In the genomic region with DNA sequence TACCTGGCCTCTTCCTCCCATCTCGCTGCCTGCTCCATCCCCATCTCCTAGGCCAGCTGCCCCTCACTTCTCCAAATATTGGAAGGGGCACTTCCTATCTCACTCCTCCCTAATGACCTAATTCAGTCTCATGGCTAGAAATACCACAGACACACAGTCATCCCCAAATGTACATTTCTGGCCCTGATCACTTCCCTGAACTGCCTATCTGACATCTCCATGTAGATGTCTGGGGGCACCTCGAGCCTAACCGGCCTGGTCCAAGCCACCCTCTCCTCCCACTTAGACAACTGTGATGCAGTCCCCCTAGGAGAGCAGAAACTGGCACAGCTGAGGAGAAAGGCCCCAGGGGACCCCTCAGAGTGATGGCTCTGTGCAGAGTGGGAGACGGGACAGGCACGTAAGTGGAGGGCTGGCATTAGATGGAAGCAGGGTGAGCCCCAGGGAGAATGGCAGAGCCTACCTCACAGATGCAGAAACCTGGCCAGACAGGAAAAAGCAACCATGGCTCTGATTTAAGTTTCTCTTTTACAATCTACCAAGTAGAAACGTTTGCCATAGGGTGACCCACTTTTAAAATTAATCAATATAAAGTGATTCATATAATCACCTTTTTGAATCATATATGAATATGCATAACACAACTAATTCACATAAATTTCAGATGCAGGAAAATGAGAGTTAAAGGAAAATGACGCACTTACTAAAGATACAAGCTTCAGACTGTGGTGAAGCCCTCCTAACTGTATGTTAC, we compare ENCODE assay signal across 14 cellular contexts. TPM values are rescaled to one million over a fixed set of nuclear protein-coding genes. Genes with fewer than 3 reads are reported as not detected.
DNase-seq lines count a peak whose midpoint lies in the region; ATAC-seq and TF ChIP-seq lines count a peak whose summit lies in the region.
"Had no signal": no experiment of that assay in that cellular context is flagged by ENCODE, and none has a peak within 500 bp of the region (broad histone marks: within the 10 kb centered on the region; RNA-seq: fewer than 3 reads in every experiment).

No MANE protein-coding gene starts in this region.

- H2AFZ ChIP-seq in H9 (ENCODE audit: low read length): no peak overlapping the region
- no peak overlapping the region for H2AFZ ChIP-seq in mesenchymal stem cell (ENCODE audit: low read depth, low read length)

- H3K9ac ChIP-seq in BLaER1: peak overlapping the region; percentile 39
- H3K9ac ChIP-seq in H9 (ENCODE audit: extremely low read depth, insufficient read length, low read length): no peak overlapping the region
- H3K9ac ChIP-seq in adipocyte (ENCODE audit: low read length): no peak overlapping the region
- peak overlapping the region; percentile 40 for H3K9ac ChIP-seq in mesenchymal stem cell (ENCODE audit: low read length)

- H3K23me2 ChIP-seq in H9 (ENCODE audit: insufficient read length, low read depth, low read length, poor library complexity, severe bottlenecking): no peaks in the 10 kb centered on the region

- H2BK120ac ChIP-seq in H9 (ENCODE audit: low read depth, low read length, poor library complexity, severe bottlenecking): no peak overlapping the region
- no peak overlapping the region for H2BK120ac ChIP-seq in mesenchymal stem cell (ENCODE audit: low read depth, low read length)

- no peak for ATAC-seq in HG03520 (IDR thresholded peaks at IDR 0.05; ENCODE audit: unreplicated experiment)
- ATAC-seq: left cardiac atrium had no signal

- peaks cover 61 to 66% of the 10 kb centered on the region in 2 experiments for H3K4me1 Mint-ChIP-seq in H9

- H2BK15ac ChIP-seq in H9 (ENCODE audit: low read depth, low read length): no peak overlapping the region
- H2BK15ac ChIP-seq in mesenchymal stem cell (ENCODE audit: low read depth, poor library complexity, severe bottlenecking): no peak overlapping the region

- no peak overlapping the region for H2BK20ac ChIP-seq in H9 (ENCODE audit: low read depth, low read length, poor library complexity, severe bottlenecking)

- H3K23ac ChIP-seq in H9 (ENCODE audit: insufficient read length, low read depth, low read length) (no peak overlapping the region), mesenchymal stem cell (ENCODE audit: low read length in 2 of 2) (no peak overlapping the region)

- H4K20me1 ChIP-seq in BLaER1: peaks cover 100% of the 10 kb centered on the region
- H4K20me1 ChIP-seq in H9 (ENCODE audit: control insufficient read depth, insufficient read depth, insufficient read length): no peaks in the 10 kb centered on the region

- H3K79me1 ChIP-seq in H9 (ENCODE audit: insufficient read depth, low read depth, low read length, poor library complexity, severe bottlenecking) (peaks cover 9% of the 10 kb centered on the region), mesenchymal stem cell (replicated peaks; ENCODE audit: low read length, poor library complexity, severe bottlenecking) (peaks cover 28% of the 10 kb centered on the region)

- H2BK12ac ChIP-seq in H9 (ENCODE audit: insufficient read length, low read depth, low read length) (no peak overlapping the region), mesenchymal stem cell (ENCODE audit: low read length in 2 of 2) (no peak overlapping the region)

- peak overlapping the region; percentile 52; the same call in 1 of the 2 replicates for H3K27ac ChIP-seq in BLaER1
- H3K27ac ChIP-seq in H9 (ENCODE audit: insufficient read length, low read depth, low read length): no peak overlapping the region
- no peak overlapping the region for H3K27ac ChIP-seq in mesenchymal stem cell (ENCODE audit: low read length, poor library complexity, severe bottlenecking)
- no peak overlapping the region for H3K27ac ChIP-seq in esophagus muscularis mucosa (replicated peaks in 1 of 4)
- H3K27ac ChIP-seq: esophagus squamous epithelium, pancreas, SJCRH30, suprapubic skin had no signal

- no peak overlapping the region for H3K18ac ChIP-seq in H9 (ENCODE audit: insufficient read length, low read depth, low read length)
- peak overlapping the region in 1 of 2 experiments; percentile 28 for H3K18ac ChIP-seq in mesenchymal stem cell (ENCODE audit: low read depth in 1 of 2, low read length in 2 of 2)

- DNase-seq in H9 (no peak), adipocyte (ENCODE audit: low read depth) (peak; percentile 29), mesenchymal stem cell (peak; percentile 33), esophagus muscularis mucosa (ENCODE audit: extremely low spot score) (no peak), NCI-H524 treated with DMSO at 0.1 percent for 48 hours (lab: John Stamatoyannopoulos, UW) (no peak), NOMO-1 treated with DMSO at 0.1 percent for 48 hours (lab: John Stamatoyannopoulos, UW; ENCODE audit: unreplicated experiment) (no peak)
- DNase-seq: esophagus squamous epithelium; left cardiac atrium; pancreas; SJCRH30; stimulated activated CD4-positive, alpha-beta T cell treated with anti-CD3 and anti-CD28 coated beads, Interleukin-4, amount 100 ng/mL, for 24 hours had no signal

- WGBS in H9 (ENCODE audit: extremely low coverage, insufficient read length, low lambda C conversion rate): no CpG with 5 or more reads among the region's 7 CpGs
- 62% methylated on average over 6 of the region's 7 CpGs for WGBS in mesenchymal stem cell
- WGBS in esophagus muscularis mucosa: 76% methylated on average over 7 of the region's 7 CpGs

- peaks cover 76% of the 10 kb centered on the region for H3K4me1 ChIP-seq in BLaER1
- H3K4me1 ChIP-seq in H9 (ENCODE audit: insufficient read depth, low read length): peaks cover 9% of the 10 kb centered on the region; the same call in 1 of the 2 replicates
- peaks cover 13% of the 10 kb centered on the region for H3K4me1 ChIP-seq in adipocyte (ENCODE audit: control insufficient read depth, insufficient read depth, low read length)
- peaks cover 62% of the 10 kb centered on the region for H3K4me1 ChIP-seq in mesenchymal stem cell (ENCODE audit: control insufficient read depth, insufficient read depth, low read depth, low read length)
- H3K4me1 ChIP-seq in esophagus muscularis mucosa: peaks cover 37 to 71% (median 66%) of the 10 kb centered on the region in 4 donors

- no peak overlapping the region for H4K8ac ChIP-seq in H9 (replicated peaks; ENCODE audit: insufficient read length, low read depth, low read length)
- H4K8ac ChIP-seq in mesenchymal stem cell (ENCODE audit: low read length): peak overlapping the region; percentile 33

- H3K4ac ChIP-seq in H9 (ENCODE audit: low read depth, low read length) (no peak overlapping the region), mesenchymal stem cell (ENCODE audit: low read depth in 1 of 2, low read length in 2 of 2) (no peak overlapping the region)

- H3K36me3 Mint-ChIP-seq in H9 (ENCODE audit: insufficient read depth in 1 of 3, low read depth in 3 of 3): peaks cover 0 to 10% (median 8%) of the 10 kb centered on the region in 3 experiments; a peak in 2 of 7 replicates

- H4K91ac ChIP-seq in H9 (ENCODE audit: insufficient read length, low read depth, low read length) (no peak overlapping the region), mesenchymal stem cell (ENCODE audit: low read length) (no peak overlapping the region)

- H3K14ac ChIP-seq in H9 (ENCODE audit: insufficient read depth, low read length) (no peak overlapping the region), mesenchymal stem cell (ENCODE audit: low read length in 2 of 2) (peak overlapping the region in 1 of 2 experiments; percentile 71)

- no peak overlapping the region for H4K5ac ChIP-seq in H9 (ENCODE audit: insufficient read length, low read depth, low read length)

- H3K4me2 ChIP-seq in BLaER1: peak overlapping the region; percentile 99
- no peak overlapping the region for H3K4me2 ChIP-seq in H9 (ENCODE audit: insufficient read depth, insufficient read length, low read length)
- no peak overlapping the region for H3K4me2 ChIP-seq in mesenchymal stem cell (ENCODE audit: low read length, poor library complexity, severe bottlenecking)

- H3K4me3 Mint-ChIP-seq in H9: no peak overlapping the region

- peaks cover 76% of the 10 kb centered on the region; the same call in 1 of the 2 replicates for H3K79me2 ChIP-seq in H9 (ENCODE audit: insufficient read depth, low read length)

- intact Hi-C loops in esophagus muscularis mucosa (cut with DNase I): no loop called here

- H3K4me3 ChIP-seq in BLaER1: no peak overlapping the region
- H3K4me3 ChIP-seq in adipocyte (ENCODE audit: low read length): no peak overlapping the region
- H3K4me3 ChIP-seq in mesenchymal stem cell (ENCODE audit: insufficient read depth in 1 of 2, low read depth in 1 of 2, low read length in 2 of 2): no peak overlapping the region
- no peak overlapping the region for H3K4me3 ChIP-seq in esophagus muscularis mucosa
- H3K4me3 ChIP-seq: esophagus squamous epithelium, pancreas, SJCRH30, suprapubic skin had no signal

- no peak overlapping the region for H3T11ph ChIP-seq in H9 (ENCODE audit: low read length)

- no peak for TF ChIP-seq CTCF in H9 (conservative IDR thresholded peaks at IDR 0.05)
- TF ChIP-seq CTCF in esophagus muscularis mucosa (IDR thresholded peaks at IDR 0.05): no peak

- H3K36me3 ChIP-seq in BLaER1: peaks cover 29% of the 10 kb centered on the region
- H3K36me3 ChIP-seq in adipocyte (ENCODE audit: control insufficient read depth, insufficient read depth, low read length, severe bottlenecking): no peaks in the 10 kb centered on the region
- H3K36me3 ChIP-seq in mesenchymal stem cell (ENCODE audit: control insufficient read depth in 1 of 2, insufficient read depth in 2 of 2, low read depth in 1 of 2, low read length in 2 of 2): peaks cover 12 to 21% of the 10 kb centered on the region in 2 experiments
- H3K36me3 ChIP-seq in esophagus muscularis mucosa: peaks cover 0 to 25% (median 16%) of the 10 kb centered on the region in 4 donors
- H3K36me3 ChIP-seq: pancreas had no signal

- H3K56ac ChIP-seq in H9 (ENCODE audit: insufficient read length, low read depth, low read length): no peak overlapping the region

- H2AK5ac ChIP-seq in H9 (ENCODE audit: insufficient read length, low read length) (no peak overlapping the region), mesenchymal stem cell (ENCODE audit: low read length, severe bottlenecking) (no peak overlapping the region)

- no peak for TF ChIP-seq POLR2A in esophagus muscularis mucosa (IDR thresholded peaks at IDR 0.05; ENCODE audit: low read depth)

- H3K9me3 ChIP-seq in BLaER1 (no peaks in the 10 kb centered on the region), H9 (ENCODE audit: control insufficient read depth, low read depth, low read length) (no peaks in the 10 kb centered on the region), adipocyte (ENCODE audit: control insufficient read depth, low read length) (no peaks in the 10 kb centered on the region), mesenchymal stem cell (ENCODE audit: control insufficient read depth, low read length) (no peaks in the 10 kb centered on the region), esophagus muscularis mucosa (no peaks in the 10 kb centered on the region)
- H3K9me3 ChIP-seq: esophagus squamous epithelium, pancreas, SJCRH30, suprapubic skin had no signal

- peak overlapping the region; percentile 24 to 75 (median 28); a peak in 3 of 7 replicates for H3K27ac Mint-ChIP-seq in H9

- no peak for TF ChIP-seq EP300 in esophagus muscularis mucosa (IDR thresholded peaks at IDR 0.05)

- no peaks in the 10 kb centered on the region for H3K9me3 Mint-ChIP-seq in H9

- no peaks in the 10 kb centered on the region for H3K27me3 ChIP-seq in BLaER1
- H3K27me3 ChIP-seq in H9 (ENCODE audit: insufficient read depth, low read length): no peaks in the 10 kb centered on the region
- H3K27me3 ChIP-seq in adipocyte (replicated peaks; ENCODE audit: control insufficient read depth, insufficient read depth, low read length): no peaks in the 10 kb centered on the region
- no peaks in the 10 kb centered on the region for H3K27me3 ChIP-seq in mesenchymal stem cell (ENCODE audit: control insufficient read depth in 1 of 2, insufficient read depth in 1 of 2, low read length in 2 of 2)
- H3K27me3 ChIP-seq in esophagus muscularis mucosa: no peaks in the 10 kb centered on the region
- H3K27me3 ChIP-seq: esophagus squamous epithelium, pancreas, SJCRH30, suprapubic skin had no signal

- H2BK5ac ChIP-seq in H9 (ENCODE audit: insufficient read length, low read length) (no peak overlapping the region), mesenchymal stem cell (ENCODE audit: low read depth, low read length, poor library complexity, severe bottlenecking) (no peak overlapping the region)

- H3K27me3 Mint-ChIP-seq in H9 (ENCODE audit: low read depth): no peaks in the 10 kb centered on the region

RNA-seq across cellular contexts. Expression of a gene that starts 22.1 kb away (rescaled TPM):
- total RNA-seq in H9 (2021) (43.6 and 52.7 TPM in 2 replicates), esophagus muscularis mucosa (10 to 100 TPM; 21.0 to 52.7 (median 30.5) TPM)
- 14.3 TPM for polyA plus RNA-seq in mesenchymal stem cell (2013, experiment 1 of 2)
- 16.0 TPM for polyA plus RNA-seq in mesenchymal stem cell (2013, experiment 2 of 2)

Comparison
In these comparisons a context has a peak if more than half of its experiments do, and no peak if none do; other contexts are left out.
1. H3K9ac ChIP-seq: peak in BLaER1 (single experiment) and mesenchymal stem cell (single experiment); none in H9 (single experiment) and adipocyte (single experiment).
2. DNase-seq: peak in adipocyte (single experiment) and mesenchymal stem cell (single experiment); none in H9 (single experiment), esophagus muscularis mucosa (single experiment), NCI-H524 treated with DMSO at 0.1 percent for 48 hours (single experiment) and NOMO-1 treated with DMSO at 0.1 percent for 48 hours (single experiment).